ENCODE assay signal across 14 cellular contexts in the genomic region with DNA sequence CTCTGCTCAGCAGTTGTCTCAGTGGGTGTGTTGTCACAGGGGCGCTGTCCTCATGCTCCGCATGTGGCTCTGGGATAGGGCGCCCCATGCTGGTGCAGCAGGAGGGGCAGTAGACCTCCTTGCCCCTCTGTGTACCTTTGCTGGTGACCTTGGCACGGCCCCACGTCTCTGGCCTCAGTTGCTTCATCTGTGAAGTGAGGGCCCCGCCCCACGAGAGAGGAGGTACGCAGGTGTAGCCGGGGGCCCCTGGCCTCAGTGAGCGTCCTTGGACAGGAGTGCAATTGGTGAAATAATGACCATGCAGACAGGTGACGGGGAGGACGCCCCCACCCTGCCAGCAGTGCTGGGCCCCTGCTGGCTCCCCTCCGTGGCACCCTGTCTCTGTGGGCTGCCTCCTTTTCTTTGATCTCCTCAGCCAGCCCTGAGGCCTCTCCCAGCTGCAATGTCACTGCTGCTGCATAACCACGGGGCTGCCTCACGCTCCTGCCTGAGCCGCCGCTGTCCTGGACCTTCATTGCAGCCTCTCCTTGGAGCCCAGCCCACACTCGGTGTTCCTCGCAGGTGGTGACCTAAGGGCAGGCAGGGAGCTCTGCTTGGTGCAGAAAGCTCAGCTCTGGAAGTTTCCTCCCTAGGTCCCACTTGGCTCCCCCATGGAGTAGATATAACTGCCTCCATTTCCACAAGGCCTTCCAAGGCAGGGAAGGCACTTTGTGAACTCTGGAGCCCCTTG. TPM values are rescaled to one million over a fixed set of nuclear protein-coding genes. Genes with fewer than 3 reads are reported as not detected.
DNase-seq lines count a peak whose midpoint lies in the region; ATAC-seq and TF ChIP-seq lines count a peak whose summit lies in the region.
"Had no signal": no experiment of that assay in that cellular context is flagged by ENCODE, and none has a peak within 500 bp of the region (broad histone marks: within the 10 kb centered on the region; RNA-seq: fewer than 3 reads in every experiment).

No MANE protein-coding gene starts in this region.

- CTCF ChIA-PET in activated CD8-positive, alpha-beta memory T cell treated with anti-CD3 and anti-CD28 coated beads, Interleukin-2, amount 10 ng/mL, durations not matched to agents 7 days and 5 days (lab: Charles Lee): no interaction called here
- CTCF ChIA-PET in HEK293 (lab: Yijun Ruan, JAX): no interaction called here

- H3K9me3 ChIP-seq in HEK293 (ENCODE audit: control insufficient read depth, insufficient read depth, low read depth, low read length) (no peaks in the 10 kb centered on the region), upper lobe of left lung (no peaks in the 10 kb centered on the region)
- H3K9me3 ChIP-seq: MG63 had no signal

- H3K4me1 Mint-ChIP-seq in activated CD8-positive, alpha-beta memory T cell treated with anti-CD3 and anti-CD28 coated beads, Interleukin-2, amount 10 ng/mL, durations not matched to agents 7 days and 5 days: no peaks in the 10 kb centered on the region
- no peaks in the 10 kb centered on the region for H3K4me1 Mint-ChIP-seq in activated T-helper 2 cell treated with anti-CD3 and anti-CD28 coated beads, Interferon-gamma antibody, Interleukin-2, Interleukin-4, amounts not matched to agents 10 μg/mL and 5 μg/mL and 100 μg/mL, durations not matched to agents 14 hours and 24 hours and 36 hours (ENCODE audit: low read depth)

- H3K27ac Mint-ChIP-seq in activated CD8-positive, alpha-beta memory T cell treated with anti-CD3 and anti-CD28 coated beads, Interleukin-2, amount 10 ng/mL, durations not matched to agents 7 days and 5 days: no peak overlapping the region
- H3K27ac Mint-ChIP-seq in activated T-helper 2 cell treated with anti-CD3 and anti-CD28 coated beads, Interferon-gamma antibody, Interleukin-2, Interleukin-4, amounts not matched to agents 10 μg/mL and 5 μg/mL and 100 μg/mL, durations not matched to agents 14 hours and 24 hours and 36 hours: no peak overlapping the region

- H3K27ac ChIP-seq in HEK293 (ENCODE audit: extremely low read depth, low read depth, low read length) (no peak overlapping the region), upper lobe of left lung (no peak overlapping the region)
- H3K27ac ChIP-seq: C4-2B, KMS-11 had no signal

- H3K4me3 Mint-ChIP-seq in activated CD8-positive, alpha-beta memory T cell treated with anti-CD3 and anti-CD28 coated beads, Interleukin-2, amount 10 ng/mL, durations not matched to agents 7 days and 5 days: no peak overlapping the region
- no peak overlapping the region for H3K4me3 Mint-ChIP-seq in activated T-helper 2 cell treated with anti-CD3 and anti-CD28 coated beads, Interferon-gamma antibody, Interleukin-2, Interleukin-4, amounts not matched to agents 10 μg/mL and 5 μg/mL and 100 μg/mL, durations not matched to agents 14 hours and 24 hours and 36 hours (ENCODE audit: low read depth)

- POLR2A ChIA-PET in HEK293 (lab: Yijun Ruan, JAX): no interaction called here

- DNase-seq in activated CD8-positive, alpha-beta memory T cell treated with anti-CD3 and anti-CD28 coated beads, Interleukin-2, amount 10 ng/mL, durations not matched to agents 7 days and 5 days: peak; percentile 12
- no peak for DNase-seq in activated CD8-positive, alpha-beta memory T cell treated with anti-CD3 and anti-CD28 coated beads, Interleukin-2, amount 50 U/mL, for 48 hours
- peak; percentile 41 for DNase-seq in left lobe of liver (ENCODE audit: low spot score)
- peak; percentile 16 to 56 for DNase-seq in upper lobe of left lung
- no peak for DNase-seq in activated T-helper 2 cell treated with anti-CD3 and anti-CD28 coated beads, Interferon-gamma antibody, Interleukin-2, Interleukin-4, amounts not matched to agents 10 μg/mL and 5 μg/mL and 100 μg/mL, durations not matched to agents 14 hours and 24 hours and 36 hours (ENCODE audit: low spot score)
- DNase-seq in COLO668 (lab: John Stamatoyannopoulos, UW; ENCODE audit: unreplicated experiment): no peak
- DNase-seq: MG63, NCI-H1092 treated with DMSO at 0.1 percent for 48 hours, NCI-H187, PC-3 had no signal

- intact Hi-C loops in activated T-helper 2 cell treated with anti-CD3 and anti-CD28 coated beads, Interferon-gamma antibody, Interleukin-2, Interleukin-4, amounts not matched to agents 10 μg/mL and 5 μg/mL and 100 μg/mL, durations not matched to agents 14 hours and 24 hours and 36 hours (cut with micrococcal nuclease): no loop called here

- no peak for TF ChIP-seq CTCF in HEK293 (tag by site-specific recombination; IDR thresholded peaks at IDR 0.05)
- TF ChIP-seq CTCF in upper lobe of left lung (IDR thresholded peaks at IDR 0.05): no peak

- H3K27me3 Mint-ChIP-seq in activated CD8-positive, alpha-beta memory T cell treated with anti-CD3 and anti-CD28 coated beads, Interleukin-2, amount 10 ng/mL, durations not matched to agents 7 days and 5 days: no peaks in the 10 kb centered on the region
- H3K27me3 Mint-ChIP-seq in activated T-helper 2 cell treated with anti-CD3 and anti-CD28 coated beads, Interferon-gamma antibody, Interleukin-2, Interleukin-4, amounts not matched to agents 10 μg/mL and 5 μg/mL and 100 μg/mL, durations not matched to agents 14 hours and 24 hours and 36 hours (ENCODE audit: low read depth): no peaks in the 10 kb centered on the region

- no peaks in the 10 kb centered on the region for H3K9me3 Mint-ChIP-seq in activated CD8-positive, alpha-beta memory T cell treated with anti-CD3 and anti-CD28 coated beads, Interleukin-2, amount 10 ng/mL, durations not matched to agents 7 days and 5 days (ENCODE audit: low read depth)
- H3K9me3 Mint-ChIP-seq in activated T-helper 2 cell treated with anti-CD3 and anti-CD28 coated beads, Interferon-gamma antibody, Interleukin-2, Interleukin-4, amounts not matched to agents 10 μg/mL and 5 μg/mL and 100 μg/mL, durations not matched to agents 14 hours and 24 hours and 36 hours: peaks cover 13% of the 10 kb centered on the region

- no peaks in the 10 kb centered on the region for H3K27me3 ChIP-seq in upper lobe of left lung
- H3K27me3 ChIP-seq: MG63 had no signal

- H3K4me1 ChIP-seq in HEK293 (ENCODE audit: control insufficient read depth, insufficient read depth, low read length) (no peaks in the 10 kb centered on the region), upper lobe of left lung (no peaks in the 10 kb centered on the region)

- H3K4me3 ChIP-seq in HEK293 (ENCODE audit: low read depth, low read length): no peak overlapping the region
- H3K4me3 ChIP-seq in upper lobe of left lung: no peak overlapping the region
- H3K4me3 ChIP-seq: MG63 had no signal

- ATAC-seq in activated CD8-positive, alpha-beta memory T cell treated with anti-CD3 and anti-CD28 coated beads, Interleukin-2, amount 10 ng/mL, durations not matched to agents 7 days and 5 days: no peak
- ATAC-seq in left lobe of liver: no peak
- no peak for ATAC-seq in upper lobe of left lung (ENCODE audit: low FRiP score in 2 of 2)
- ATAC-seq in GM19463 (IDR thresholded peaks at IDR 0.05; ENCODE audit: unreplicated experiment): no peak
- ATAC-seq: PC-3 had no signal

- TF ChIP-seq POLR2A in upper lobe of left lung (IDR thresholded peaks at IDR 0.05): no peak

- no peak for TF ChIP-seq EP300 in upper lobe of left lung (IDR thresholded peaks at IDR 0.05)

- 80 to 91% methylated on average over 9 to 17 of the region's 19 CpGs for WGBS in upper lobe of left lung, 2 donors

- H3K36me3 ChIP-seq in HEK293 (ENCODE audit: control insufficient read depth in 2 of 2, insufficient read depth in 1 of 2, low read length in 2 of 2) (peaks cover 0 to 57% of the 10 kb centered on the region in 2 experiments; a peak in 1 of 3 replicates), upper lobe of left lung (peaks cover 12 to 86% (median 59%) of the 10 kb centered on the region in 4 donors)

- peaks cover 28% of the 10 kb centered on the region for H3K36me3 Mint-ChIP-seq in activated CD8-positive, alpha-beta memory T cell treated with anti-CD3 and anti-CD28 coated beads, Interleukin-2, amount 10 ng/mL, durations not matched to agents 7 days and 5 days
- peaks cover 35% of the 10 kb centered on the region for H3K36me3 Mint-ChIP-seq in activated T-helper 2 cell treated with anti-CD3 and anti-CD28 coated beads, Interferon-gamma antibody, Interleukin-2, Interleukin-4, amounts not matched to agents 10 μg/mL and 5 μg/mL and 100 μg/mL, durations not matched to agents 14 hours and 24 hours and 36 hours (ENCODE audit: low read depth)

TF ChIP-seq in HEK293, 187 proteins besides CTCF, POLR2A, EP300 and RAD21:
- peak; percentile 44 for TF ChIP-seq ZIC2 (tag by site-specific recombination; IDR thresholded peaks at IDR 0.05)
- TF ChIP-seq ZNF623 (tag by site-specific recombination; IDR thresholded peaks at IDR 0.05): no peak

RNA-seq across cellular contexts. Expression of a gene that starts 57.3 kb away (rescaled TPM):
- total RNA-seq in activated CD8-positive, alpha-beta memory T cell treated with anti-CD3 and anti-CD28 coated beads, Interleukin-2, amount 10 ng/mL, durations not matched to agents 7 days and 5 days: 10 to 100 TPM; 25.1 to 26.3 TPM
- 7.3 TPM for total RNA-seq in left lobe of liver
- 10 to 100 TPM; 33.6 to 41.7 (median 37.9) TPM for total RNA-seq in upper lobe of left lung
- total RNA-seq in activated T-helper 2 cell treated with anti-CD3 and anti-CD28 coated beads, Interferon-gamma antibody, Interleukin-2, Interleukin-4, amounts not matched to agents 10 μg/mL and 5 μg/mL and 100 μg/mL, durations not matched to agents 14 hours and 24 hours and 36 hours: 24.6 and 24.8 TPM in 2 replicates

Comparison
In these comparisons a context has a peak if more than half of its experiments do, and no peak if none do; other contexts are left out.
1. DNase-seq: peak in activated CD8-positive, alpha-beta memory T cell treated with anti-CD3 and anti-CD28 coated beads, Interleukin-2, amount 10 ng/mL, durations not matched to agents 7 days and 5 days (single experiment), left lobe of liver (single experiment) and upper lobe of left lung (2 of 2); none in activated CD8-positive, alpha-beta memory T cell treated with anti-CD3 and anti-CD28 coated beads, Interleukin-2, amount 50 U/mL, for 48 hours (single experiment), activated T-helper 2 cell treated with anti-CD3 and anti-CD28 coated beads, Interferon-gamma antibody, Interleukin-2, Interleukin-4, amounts not matched to agents 10 μg/mL and 5 μg/mL and 100 μg/mL, durations not matched to agents 14 hours and 24 hours and 36 hours (single experiment) and COLO668 (single experiment).